8 cellular contexts compared by ENCODE assay signal in genomic region chr6:132511836-132512230, GRCh38. TPM values are rescaled to one million over a fixed set of nuclear protein-coding genes. Genes with fewer than 3 reads are reported as not detected.
DNase-seq lines count a peak whose midpoint lies in the region; ATAC-seq and TF ChIP-seq lines count a peak whose summit lies in the region.

No MANE protein-coding gene starts in this region.

- H3K9me3 Mint-ChIP-seq in activated naive CD4-positive, alpha-beta T cell treated with anti-CD3 and anti-CD28 coated beads, Interleukin-2, amount 10 ng/mL, durations not matched to agents 7 days and 5 days, result no peaks in the 10 kb centered on the region
- no peaks in the 10 kb centered on the region for H3K9me3 Mint-ChIP-seq in activated naive CD8-positive, alpha-beta T cell treated with anti-CD3 and anti-CD28 coated beads for 36 hours
- H3K9me3 Mint-ChIP-seq in type B pancreatic cell, result peaks cover under 1% of the 10 kb centered on the region

- no peak for ATAC-seq in HG02610 (IDR thresholded peaks at IDR 0.05; ENCODE audit: unreplicated experiment)

- peak overlapping the region; percentile 91 for H3K4me3 Mint-ChIP-seq in activated naive CD4-positive, alpha-beta T cell treated with anti-CD3 and anti-CD28 coated beads, Interleukin-2, amount 10 ng/mL, durations not matched to agents 7 days and 5 days
- peak overlapping the region; percentile 97 for H3K4me3 Mint-ChIP-seq in activated naive CD8-positive, alpha-beta T cell treated with anti-CD3 and anti-CD28 coated beads for 36 hours
- H3K4me3 Mint-ChIP-seq in type B pancreatic cell, result peak overlapping the region; percentile 87

- CTCF ChIA-PET in activated naive CD4-positive, alpha-beta T cell treated with anti-CD3 and anti-CD28 coated beads, Interleukin-2, amount 10 ng/mL, durations not matched to agents 7 days and 5 days (lab: Charles Lee), result interaction anchor here (1.1 to 1.7 kb wide), 2 partner anchors 15 to 232 kb away, joined by 3 to 12 read pairs; no protein-coding TSS in a partner anchor

- peaks cover 26% of the 10 kb centered on the region for H3K4me1 Mint-ChIP-seq in activated naive CD4-positive, alpha-beta T cell treated with anti-CD3 and anti-CD28 coated beads, Interleukin-2, amount 10 ng/mL, durations not matched to agents 7 days and 5 days
- H3K4me1 Mint-ChIP-seq in activated naive CD8-positive, alpha-beta T cell treated with anti-CD3 and anti-CD28 coated beads for 36 hours, result peaks cover 32% of the 10 kb centered on the region
- H3K4me1 Mint-ChIP-seq in type B pancreatic cell (ENCODE audit: unreplicated experiment), result peaks cover 18% of the 10 kb centered on the region

- H3K27ac Mint-ChIP-seq in activated naive CD4-positive, alpha-beta T cell treated with anti-CD3 and anti-CD28 coated beads, Interleukin-2, amount 10 ng/mL, durations not matched to agents 7 days and 5 days, result no peak overlapping the region
- no peak overlapping the region for H3K27ac Mint-ChIP-seq in activated naive CD8-positive, alpha-beta T cell treated with anti-CD3 and anti-CD28 coated beads for 36 hours
- peak overlapping the region; percentile 79 for H3K27ac Mint-ChIP-seq in type B pancreatic cell

- TF ChIP-seq CTCF in type B pancreatic cell (conservative IDR thresholded peaks at IDR 0.05), result no peak

- peaks cover 3% of the 10 kb centered on the region for H3K36me3 Mint-ChIP-seq in activated naive CD4-positive, alpha-beta T cell treated with anti-CD3 and anti-CD28 coated beads, Interleukin-2, amount 10 ng/mL, durations not matched to agents 7 days and 5 days
- H3K36me3 Mint-ChIP-seq in activated naive CD8-positive, alpha-beta T cell treated with anti-CD3 and anti-CD28 coated beads for 36 hours, result peaks cover 12% of the 10 kb centered on the region
- H3K36me3 Mint-ChIP-seq in type B pancreatic cell, result peaks cover 13% of the 10 kb centered on the region

- peaks cover 12% of the 10 kb centered on the region for H3K27me3 Mint-ChIP-seq in activated naive CD4-positive, alpha-beta T cell treated with anti-CD3 and anti-CD28 coated beads, Interleukin-2, amount 10 ng/mL, durations not matched to agents 7 days and 5 days
- H3K27me3 Mint-ChIP-seq in activated naive CD8-positive, alpha-beta T cell treated with anti-CD3 and anti-CD28 coated beads for 36 hours, result peaks cover 6% of the 10 kb centered on the region
- H3K27me3 Mint-ChIP-seq in type B pancreatic cell, result peaks cover 9% of the 10 kb centered on the region

- DNase-seq in activated naive CD4-positive, alpha-beta T cell treated with anti-CD3 and anti-CD28 coated beads, Interleukin-2, amount 10 ng/mL, durations not matched to agents 7 days and 5 days, result no peak
- no peak for DNase-seq in activated naive CD4-positive, alpha-beta T cell (lab: John Stamatoyannopoulos, UW)
- no peak for DNase-seq in activated naive CD8-positive, alpha-beta T cell treated with anti-CD3 and anti-CD28 coated beads for 36 hours
- peak; percentile 21 for DNase-seq in kidney tubule cell (ENCODE audit: low spot score)
- no peak for DNase-seq in type B pancreatic cell (ENCODE audit: extremely low spot score, unreplicated experiment)
- DNase-seq in NCI-H128 (lab: John Stamatoyannopoulos, UW; ENCODE audit: unreplicated experiment), result no peak
- DNase-seq in HK-2 (ENCODE audit: unreplicated experiment), result no peak

RNA-seq across cellular contexts. Expression of gene STX7, which starts 1.1 kb away (rescaled TPM):
- 10 to 100 TPM; 14.8 to 16.3 TPM for total RNA-seq in activated naive CD8-positive, alpha-beta T cell treated with anti-CD3 and anti-CD28 coated beads for 36 hours
- total RNA-seq in type B pancreatic cell (ENCODE audit: low replicate concordance), result 36.6 and 50.2 TPM in 2 replicates

RNA-seq across cellular contexts. Expression of gene TAAR9, which starts 26.2 kb away (rescaled TPM):
- total RNA-seq in activated naive CD8-positive, alpha-beta T cell treated with anti-CD3 and anti-CD28 coated beads for 36 hours, result not detected
- not detected in 2 replicates for total RNA-seq in type B pancreatic cell (ENCODE audit: low replicate concordance)

RNA-seq across cellular contexts. Expression of gene TAAR8, which starts 40.6 kb away (rescaled TPM):
- not detected for total RNA-seq in activated naive CD8-positive, alpha-beta T cell treated with anti-CD3 and anti-CD28 coated beads for 36 hours
- not detected in 2 replicates for total RNA-seq in type B pancreatic cell (ENCODE audit: low replicate concordance)

RNA-seq across cellular contexts. Expression of gene TAAR6, which starts 58.3 kb away (rescaled TPM):
- not detected for total RNA-seq in activated naive CD8-positive, alpha-beta T cell treated with anti-CD3 and anti-CD28 coated beads for 36 hours
- not detected in 2 replicates for total RNA-seq in type B pancreatic cell (ENCODE audit: low replicate concordance)
